ENCODE assay signal across 22 cellular contexts in the genomic region with DNA sequence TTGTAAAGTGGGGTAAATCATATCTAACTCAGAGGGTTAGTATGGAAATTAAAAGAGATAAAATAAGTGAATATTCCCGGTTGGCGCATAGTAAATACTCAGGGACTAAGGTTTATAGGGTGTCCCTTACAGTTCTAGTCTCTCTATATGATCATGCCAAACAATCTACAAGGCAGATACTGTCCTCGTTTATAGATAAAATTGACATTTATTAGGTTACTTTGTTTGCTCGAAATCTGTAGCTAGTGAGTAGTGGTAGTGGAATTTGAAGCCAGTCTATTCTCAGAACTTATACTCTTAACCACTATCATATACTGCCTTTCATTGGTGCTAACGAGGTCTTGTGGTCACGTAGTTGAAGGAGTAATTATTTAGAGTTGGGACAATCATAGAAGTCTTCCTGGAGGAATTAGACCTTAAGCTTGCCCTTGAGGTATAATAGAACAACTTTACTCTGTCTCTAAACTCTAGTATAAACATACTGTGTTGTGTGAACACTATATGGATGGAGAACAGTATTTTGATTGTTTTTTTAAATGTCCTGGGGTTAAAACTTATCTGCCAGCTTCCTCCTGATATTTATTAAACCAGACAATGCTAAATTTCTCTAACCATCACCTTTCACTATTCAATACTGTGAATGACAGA.
A peak's percentile ranks its signal among the peaks of the same experiment; 100 is the strongest.
DNase-seq lines count a peak whose midpoint lies in the region; ATAC-seq and TF ChIP-seq lines count a peak whose summit lies in the region.
"Had no signal": no experiment of that assay in that cellular context is flagged by ENCODE, and none has a peak within 500 bp of the region (broad histone marks: within the 10 kb centered on the region; RNA-seq: fewer than 3 reads in every experiment).

No MANE protein-coding gene starts in this region.

- H3K14ac ChIP-seq in H9 (ENCODE audit: insufficient read depth, low read length), result no peak overlapping the region

- H3F3A ChIP-seq in GM23338 (replicated peaks; ENCODE audit: low read depth) (no peaks in the 10 kb centered on the region), PC-3 (ENCODE audit: low read length, unreplicated experiment) (no peaks in the 10 kb centered on the region)

- H3K4me3 ChIP-seq in GM23338 (no peak overlapping the region), PC-3 (ENCODE audit: low read length) (no peak overlapping the region)
- H3K4me3 ChIP-seq: A549, BLaER1 had no signal

- H4K91ac ChIP-seq in H9 (ENCODE audit: insufficient read length, low read depth, low read length), result no peak overlapping the region

- H3K18ac ChIP-seq in H9 (ENCODE audit: insufficient read length, low read depth, low read length), result no peak overlapping the region

- no peak overlapping the region for H3K4me3 Mint-ChIP-seq in GM23338
- H3K4me3 Mint-ChIP-seq in H9, result no peak overlapping the region
- H3K4me3 Mint-ChIP-seq: CD14-positive monocyte; CD4-positive, alpha-beta memory T cell; CD4-positive, CD25-positive, alpha-beta regulatory T cell; CD8-positive, alpha-beta memory T cell had no signal

- no peak overlapping the region for H2BK120ac ChIP-seq in H9 (ENCODE audit: low read depth, low read length, poor library complexity, severe bottlenecking)

- H3K23ac ChIP-seq in H9 (ENCODE audit: insufficient read length, low read depth, low read length), result no peak overlapping the region

- H3T11ph ChIP-seq in H9 (ENCODE audit: low read length), result no peak overlapping the region

- H3K9ac ChIP-seq in PC-3 (ENCODE audit: low read length) (no peak overlapping the region), H9 (ENCODE audit: extremely low read depth, insufficient read length, low read length) (no peak overlapping the region)
- H3K9ac ChIP-seq: BLaER1 had no signal

- POLR2A ChIA-PET in PC-3 (lab: Charles Lee; ENCODE audit: unreplicated experiment), result interaction anchor here (0.8 kb wide), 1 partner anchor 33 kb away, joined by 4 read pairs; no protein-coding TSS in a partner anchor

- no peaks in the 10 kb centered on the region for H3K79me1 ChIP-seq in H9 (ENCODE audit: insufficient read depth, low read depth, low read length, poor library complexity, severe bottlenecking)

- H3K27me3 ChIP-seq in GM23338 (ENCODE audit: insufficient read depth) (no peaks in the 10 kb centered on the region), PC-3 (ENCODE audit: low read length) (no peaks in the 10 kb centered on the region), H9 (ENCODE audit: insufficient read depth, low read length) (no peaks in the 10 kb centered on the region)
- H3K27me3 ChIP-seq: BE2C, BLaER1 had no signal

- peak; percentile 41 for DNase-seq in COLO829 (ENCODE audit: low spot score)
- DNase-seq in GM23338 (ENCODE audit: low spot score), result no peak
- peak; percentile 33 for DNase-seq in PC-3
- DNase-seq in foreskin melanocyte, result peak; percentile 84
- no peak for DNase-seq in RKO (ENCODE audit: low spot score)
- DNase-seq in H9, result no peak
- no peak for DNase-seq in activated naive CD4-positive, alpha-beta T cell treated with anti-CD3 and anti-CD28 coated beads, Interleukin-2, amount 50 U/mL, for 72 hours (ENCODE audit: low spot score in 2 of 2)
- DNase-seq: BE2C; C1 segment of cervical spinal cord; Caco-2; Calu3; CD4-positive, alpha-beta memory T cell; CD4-positive, CD25-positive, alpha-beta regulatory T cell; CD8-positive, alpha-beta memory T cell; DMS79 treated with DMSO at 0.1 percent for 48 hours; EL; GF-D8 had no signal

- no peak for TF ChIP-seq CTCF in GM23338 (conservative IDR thresholded peaks at IDR 0.05; ENCODE audit: low read depth in 2 of 2)
- no peak for TF ChIP-seq CTCF in PC-3 (conservative IDR thresholded peaks at IDR 0.05; ENCODE audit: low read depth, low read length)
- TF ChIP-seq CTCF in H9 (conservative IDR thresholded peaks at IDR 0.05), result no peak

- no peaks in the 10 kb centered on the region for H3K23me2 ChIP-seq in H9 (ENCODE audit: insufficient read length, low read depth, low read length, poor library complexity, severe bottlenecking)

- H2BK15ac ChIP-seq in H9 (ENCODE audit: low read depth, low read length), result no peak overlapping the region

- H2BK12ac ChIP-seq in H9 (ENCODE audit: insufficient read length, low read depth, low read length), result no peak overlapping the region

- no peaks in the 10 kb centered on the region for H3K9me3 Mint-ChIP-seq in GM23338
- no peaks in the 10 kb centered on the region for H3K9me3 Mint-ChIP-seq in H9
- H3K9me3 Mint-ChIP-seq in activated naive CD4-positive, alpha-beta T cell treated with anti-CD3 and anti-CD28 coated beads, Interleukin-2, amount 50 U/mL, for 72 hours, result peaks cover 0 to 2% of the 10 kb centered on the region in 2 donors

- no peaks in the 10 kb centered on the region for H3K4me1 ChIP-seq in GM23338 (ENCODE audit: insufficient read depth)
- no peaks in the 10 kb centered on the region for H3K4me1 ChIP-seq in PC-3 (ENCODE audit: insufficient read depth, low read length)
- no peaks in the 10 kb centered on the region for H3K4me1 ChIP-seq in H9 (ENCODE audit: insufficient read depth, low read length)
- H3K4me1 ChIP-seq: A549, BE2C, BLaER1, Caco-2 had no signal

- no peak overlapping the region for H3K4ac ChIP-seq in H9 (ENCODE audit: low read depth, low read length)

- 0 out of 2 replicates have a peak overlapping the region, but pooled peaks have one; percentile 56 for H2AFZ ChIP-seq in GM23338
- no peak overlapping the region for H2AFZ ChIP-seq in PC-3 (ENCODE audit: low read length)
- no peak overlapping the region for H2AFZ ChIP-seq in H9 (ENCODE audit: low read length)

- H2BK5ac ChIP-seq in H9 (ENCODE audit: insufficient read length, low read length), result no peak overlapping the region

- intact Hi-C loops in PC-3 (cut with micrococcal nuclease), result no loop called here

- no peaks in the 10 kb centered on the region for H3K9me3 ChIP-seq in PC-3 (ENCODE audit: low read length)
- no peaks in the 10 kb centered on the region for H3K9me3 ChIP-seq in H9 (ENCODE audit: control insufficient read depth, low read depth, low read length)
- H3K9me3 ChIP-seq: A549, BE2C, BLaER1, Caco-2 had no signal

- H3K36me3 Mint-ChIP-seq in GM23338 (ENCODE audit: low read depth) (no peaks in the 10 kb centered on the region), H9 (ENCODE audit: insufficient read depth in 1 of 3, low read depth in 3 of 3) (no peaks in the 10 kb centered on the region)
- no peaks in the 10 kb centered on the region for H3K36me3 Mint-ChIP-seq in activated naive CD4-positive, alpha-beta T cell treated with anti-CD3 and anti-CD28 coated beads, Interleukin-2, amount 50 U/mL, for 72 hours
- H3K36me3 Mint-ChIP-seq: CD14-positive monocyte; CD4-positive, alpha-beta memory T cell; CD4-positive, CD25-positive, alpha-beta regulatory T cell; CD8-positive, alpha-beta memory T cell had no signal

- BruUV-seq in PC-3 (replicated peaks; lab: Mats Ljungman, UMichigan), result no TSS peak

- no peaks in the 10 kb centered on the region for H3K9me2 ChIP-seq in GM23338 (ENCODE audit: insufficient read depth)
- H3K9me2 ChIP-seq in PC-3 (replicated peaks; ENCODE audit: low read length), result no peaks in the 10 kb centered on the region

- H3K79me2 ChIP-seq in GM23338 (replicated peaks; ENCODE audit: insufficient read depth) (no peaks in the 10 kb centered on the region), PC-3 (ENCODE audit: low read length) (no peaks in the 10 kb centered on the region), H9 (ENCODE audit: insufficient read depth, low read length) (no peaks in the 10 kb centered on the region)

- H3K4me2 ChIP-seq in GM23338 (no peak overlapping the region), PC-3 (ENCODE audit: low read length) (no peak overlapping the region), H9 (ENCODE audit: insufficient read depth, insufficient read length, low read length) (no peak overlapping the region)
- H3K4me2 ChIP-seq: A549, BLaER1 had no signal

- H3K27ac ChIP-seq in GM23338 (ENCODE audit: low read depth), result no peak overlapping the region
- H3K27ac ChIP-seq in PC-3 (ENCODE audit: low read length), result no peak overlapping the region
- no peak overlapping the region for H3K27ac ChIP-seq in H9 (ENCODE audit: insufficient read length, low read depth, low read length)
- H3K27ac ChIP-seq: 22Rv1, A549, BLaER1 had no signal

- no peaks in the 10 kb centered on the region for H3K36me3 ChIP-seq in GM23338 (ENCODE audit: insufficient read depth)
- H3K36me3 ChIP-seq in PC-3 (ENCODE audit: low read depth, low read length), result no peaks in the 10 kb centered on the region
- H3K36me3 ChIP-seq: BE2C, BLaER1 had no signal

- H3K27me3 Mint-ChIP-seq in GM23338 (ENCODE audit: insufficient read depth, low read depth, poor library complexity), result no peaks in the 10 kb centered on the region
- no peaks in the 10 kb centered on the region; the same call in 1 of the 2 replicates for H3K27me3 Mint-ChIP-seq in H9 (ENCODE audit: low read depth)
- H3K27me3 Mint-ChIP-seq: CD4-positive, CD25-positive, alpha-beta regulatory T cell had no signal

- H3K4me1 Mint-ChIP-seq in GM23338 (peaks cover 2% of the 10 kb centered on the region; the same call in 2 of the 3 replicates), H9 (peaks cover 0 to 2% of the 10 kb centered on the region in 2 experiments; a peak in 1 of 4 replicates)
- H3K4me1 Mint-ChIP-seq: CD14-positive monocyte; CD4-positive, alpha-beta memory T cell; CD4-positive, CD25-positive, alpha-beta regulatory T cell; CD8-positive, alpha-beta memory T cell had no signal

- no peak overlapping the region for H2AK5ac ChIP-seq in H9 (ENCODE audit: insufficient read length, low read length)

- H4K20me1 ChIP-seq in GM23338 (replicated peaks; ENCODE audit: insufficient read depth) (no peaks in the 10 kb centered on the region), PC-3 (ENCODE audit: low read length) (no peaks in the 10 kb centered on the region), H9 (ENCODE audit: control insufficient read depth, insufficient read depth, insufficient read length) (no peaks in the 10 kb centered on the region)
- H4K20me1 ChIP-seq: BLaER1 had no signal

- no peak for ATAC-seq in GM23338
- peak; percentile 55; the same call in 1 of the 2 replicates for ATAC-seq in PC-3
- ATAC-seq in activated naive CD4-positive, alpha-beta T cell treated with anti-CD3 and anti-CD28 coated beads, Interleukin-2, amount 50 U/mL, for 72 hours, result no peak
- ATAC-seq in GM21423 (IDR thresholded peaks at IDR 0.05; ENCODE audit: unreplicated experiment), result no peak
- ATAC-seq: A549 had no signal

- no peak overlapping the region for H3K56ac ChIP-seq in H9 (ENCODE audit: insufficient read length, low read depth, low read length)

- H2BK20ac ChIP-seq in H9 (ENCODE audit: low read depth, low read length, poor library complexity, severe bottlenecking), result no peak overlapping the region

- no CpG with 5 or more reads among the region's 6 CpGs for WGBS in H9 (ENCODE audit: extremely low coverage, insufficient read length, low lambda C conversion rate)

- no peak overlapping the region for H4K8ac ChIP-seq in H9 (replicated peaks; ENCODE audit: insufficient read length, low read depth, low read length)

- H4K5ac ChIP-seq in H9 (ENCODE audit: insufficient read length, low read depth, low read length), result no peak overlapping the region

- H3K27ac Mint-ChIP-seq in GM23338 (no peak overlapping the region), H9 (no peak overlapping the region)
- no peak overlapping the region for H3K27ac Mint-ChIP-seq in activated naive CD4-positive, alpha-beta T cell treated with anti-CD3 and anti-CD28 coated beads, Interleukin-2, amount 50 U/mL, for 72 hours
- H3K27ac Mint-ChIP-seq: CD14-positive monocyte; CD4-positive, alpha-beta memory T cell; CD4-positive, CD25-positive, alpha-beta regulatory T cell; CD8-positive, alpha-beta memory T cell had no signal

- CTCF ChIA-PET in PC-3 (lab: Charles Lee), result interaction anchor here (0.6 kb wide), 1 partner anchor 48 kb away, joined by 4 read pairs; no protein-coding TSS in a partner anchor

Comparison
In these comparisons a context has a peak if more than half of its experiments do, and no peak if none do; other contexts are left out.
1. DNase-seq: peak in COLO829 (single experiment), PC-3 (single experiment) and foreskin melanocyte (single experiment); none in GM23338 (single experiment), RKO (single experiment), H9 (single experiment) and activated naive CD4-positive, alpha-beta T cell treated with anti-CD3 and anti-CD28 coated beads, Interleukin-2, amount 50 U/mL, for 72 hours (0 of 2).